In genomic region chr5:138536665-138537315, GRCh38 we compare ENCODE assay signal across 8 cellular contexts. TPM values are rescaled to one million over a fixed set of nuclear protein-coding genes. Genes with fewer than 3 reads are reported as not detected.
DNase-seq lines count a peak whose midpoint lies in the region; ATAC-seq and TF ChIP-seq lines count a peak whose summit lies in the region.

No MANE protein-coding gene starts in this region.

- H3K4me1 Mint-ChIP-seq in T-helper 1 cell treated with Interleukin-12 subunit alpha and Interleukin-12 subunit beta and Interleukin-4 antibody, amounts not matched to agents 30 μg/mL and 1 μg/mL, for 36 hours (ENCODE audit: low read depth), result peaks cover 56% of the 10 kb centered on the region
- peaks cover 26 to 67% of the 10 kb centered on the region in 2 donors for H3K4me1 Mint-ChIP-seq in stimulated activated naive B cell treated with anti-CD40 and anti-IgM and Interleukin-4, amounts not matched to agents 10 μg/mL and 1 μg/mL and 100 μg/mL, for 72 hours

- H2BK12ac ChIP-seq in neuronal stem cell (ENCODE audit: low read length), result no peak overlapping the region

- WGBS in neuronal stem cell (ENCODE audit: extremely low coverage in 2 of 2, insufficient read length in 2 of 2, insufficient replicate concordance in 1 of 2), 2 donors, result no CpG with 5 or more reads among the region's 4 CpGs

- H4K91ac ChIP-seq in neuronal stem cell (ENCODE audit: low read depth, low read length, poor library complexity), result no peak overlapping the region

- H3K9me3 Mint-ChIP-seq in T-helper 1 cell treated with Interleukin-12 subunit alpha and Interleukin-12 subunit beta and Interleukin-4 antibody, amounts not matched to agents 30 μg/mL and 1 μg/mL, for 36 hours, result no peaks in the 10 kb centered on the region
- no peaks in the 10 kb centered on the region for H3K9me3 Mint-ChIP-seq in stimulated activated naive B cell treated with anti-CD40 and anti-IgM and Interleukin-4, amounts not matched to agents 10 μg/mL and 1 μg/mL and 100 μg/mL, for 72 hours

- H2BK15ac ChIP-seq in neuronal stem cell (ENCODE audit: low read length), result no peak overlapping the region

- H4K8ac ChIP-seq in neuronal stem cell (ENCODE audit: low read depth, low read length), result no peak overlapping the region

- H3K4ac ChIP-seq in neuronal stem cell (ENCODE audit: low read length), result no peak overlapping the region

- H3K14ac ChIP-seq in neuronal stem cell (ENCODE audit: low read length), result no peak overlapping the region

- H3K4me2 ChIP-seq in neuronal stem cell (ENCODE audit: insufficient read depth, low read length, poor library complexity, severe bottlenecking), result no peak overlapping the region

- H3K27me3 Mint-ChIP-seq in T-helper 1 cell treated with Interleukin-12 subunit alpha and Interleukin-12 subunit beta and Interleukin-4 antibody, amounts not matched to agents 30 μg/mL and 1 μg/mL, for 36 hours (ENCODE audit: low read depth), result no peaks in the 10 kb centered on the region
- no peaks in the 10 kb centered on the region for H3K27me3 Mint-ChIP-seq in stimulated activated naive B cell treated with anti-CD40 and anti-IgM and Interleukin-4, amounts not matched to agents 10 μg/mL and 1 μg/mL and 100 μg/mL, for 72 hours

- no peak overlapping the region for H3K4me3 Mint-ChIP-seq in T-helper 1 cell treated with Interleukin-12 subunit alpha and Interleukin-12 subunit beta and Interleukin-4 antibody, amounts not matched to agents 30 μg/mL and 1 μg/mL, for 36 hours
- H3K4me3 Mint-ChIP-seq in stimulated activated naive B cell treated with anti-CD40 and anti-IgM and Interleukin-4, amounts not matched to agents 10 μg/mL and 1 μg/mL and 100 μg/mL, for 72 hours, result no peak overlapping the region

- no peak overlapping the region for H3K23ac ChIP-seq in neuronal stem cell (ENCODE audit: low read depth, low read length, poor library complexity)

- H2BK120ac ChIP-seq in neuronal stem cell (ENCODE audit: low read depth, low read length), result no peak overlapping the region

- no peak overlapping the region for H3K9ac ChIP-seq in neuronal stem cell (ENCODE audit: low read depth, low read length, poor library complexity)

- peak; percentile 47 for TF ChIP-seq CTCF in foreskin keratinocyte (conservative IDR thresholded peaks at IDR 0.05)

- peak; percentile 34 for DNase-seq in activated CD4-positive, alpha-beta T cell treated with anti-CD3 and anti-CD28 coated beads for 48 hours
- no peak for DNase-seq in activated CD4-positive, alpha-beta T cell treated with anti-CD3 and anti-CD28 coated beads, Interleukin-2, amount 50 U/mL, for 4 hours
- no peak for DNase-seq in foreskin keratinocyte
- no peak for DNase-seq in stimulated activated naive B cell treated with anti-CD40 and anti-IgM and Interleukin-4, amounts not matched to agents 10 μg/mL and 1 μg/mL and 100 μg/mL, for 72 hours
- no peak for DNase-seq in GF-D8 (lab: John Stamatoyannopoulos, UW)
- DNase-seq in neuronal stem cell (ENCODE audit: low spot score), result no peak

- H3K4me1 ChIP-seq in foreskin keratinocyte (peaks cover 18% of the 10 kb centered on the region), neuronal stem cell (ENCODE audit: control insufficient read depth in 2 of 2, insufficient read depth in 1 of 2, low read depth in 1 of 2, low read length in 2 of 2) (peaks cover under 1 to 7% of the 10 kb centered on the region in 2 donors)

- no peak overlapping the region for H3K18ac ChIP-seq in neuronal stem cell (ENCODE audit: low read length)

- no peak overlapping the region for H3K4me3 ChIP-seq in neuronal stem cell (ENCODE audit: low read length in 2 of 2)

- H3K79me1 ChIP-seq in neuronal stem cell (ENCODE audit: low read depth, low read length), result peaks cover under 1% of the 10 kb centered on the region

- peak overlapping the region; percentile 34 for H3K27ac Mint-ChIP-seq in T-helper 1 cell treated with Interleukin-12 subunit alpha and Interleukin-12 subunit beta and Interleukin-4 antibody, amounts not matched to agents 30 μg/mL and 1 μg/mL, for 36 hours
- no peak overlapping the region for H3K27ac Mint-ChIP-seq in stimulated activated naive B cell treated with anti-CD40 and anti-IgM and Interleukin-4, amounts not matched to agents 10 μg/mL and 1 μg/mL and 100 μg/mL, for 72 hours

- H2BK5ac ChIP-seq in neuronal stem cell (ENCODE audit: low read length), result no peak overlapping the region

- H3K27ac ChIP-seq in foreskin keratinocyte (no peak overlapping the region), neuronal stem cell (replicated peaks; ENCODE audit: low read length) (no peak overlapping the region)

- no peak overlapping the region for H2AFZ ChIP-seq in neuronal stem cell (ENCODE audit: low read length)

- peaks cover 9 to 83% of the 10 kb centered on the region in 2 donors for H3K36me3 ChIP-seq in neuronal stem cell (replicated peaks in 1 of 2; ENCODE audit: control insufficient read depth in 2 of 2, insufficient read depth in 2 of 2, low read length in 2 of 2)

- H3K27me3 ChIP-seq in foreskin keratinocyte (no peaks in the 10 kb centered on the region), neuronal stem cell (ENCODE audit: control insufficient read depth in 3 of 3, insufficient read depth in 3 of 3, low read depth in 1 of 3, low read length in 3 of 3) (no peaks in the 10 kb centered on the region)

- no peak overlapping the region for H2AK5ac ChIP-seq in neuronal stem cell (ENCODE audit: low read depth, low read length)

- H3K9me3 ChIP-seq in neuronal stem cell (replicated peaks in 1 of 2; ENCODE audit: control insufficient read depth in 2 of 2, insufficient read depth in 1 of 2, low read depth in 1 of 2, low read length in 2 of 2), result peaks cover 0 to 9% of the 10 kb centered on the region in 2 donors

- ATAC-seq in foreskin keratinocyte (peak; percentile 65), GM18502 (IDR thresholded peaks at IDR 0.05; ENCODE audit: poor library complexity, unreplicated experiment) (no peak)
- peak; percentile 50 to 51 for ATAC-seq in stimulated activated naive B cell treated with anti-CD40 and anti-IgM and Interleukin-4, amounts not matched to agents 10 μg/mL and 1 μg/mL and 100 μg/mL, for 72 hours (replicated peaks)

- H3K36me3 Mint-ChIP-seq in T-helper 1 cell treated with Interleukin-12 subunit alpha and Interleukin-12 subunit beta and Interleukin-4 antibody, amounts not matched to agents 30 μg/mL and 1 μg/mL, for 36 hours (ENCODE audit: low read depth), result peaks cover 12% of the 10 kb centered on the region
- H3K36me3 Mint-ChIP-seq in stimulated activated naive B cell treated with anti-CD40 and anti-IgM and Interleukin-4, amounts not matched to agents 10 μg/mL and 1 μg/mL and 100 μg/mL, for 72 hours, result peaks cover 24 to 56% of the 10 kb centered on the region in 2 donors

RNA-seq across cellular contexts. Expression of gene ETF1, which starts 6.2 kb away (rescaled TPM):
- total RNA-seq in foreskin keratinocyte, result 116 and 125 TPM in 2 replicates
- 57.1 and 69.2 TPM in 2 replicates for polyA plus RNA-seq in foreskin keratinocyte
- polyA plus RNA-seq in neuronal stem cell (2013, experiment 1 of 2), result 63.9 TPM
- 63.0 TPM for polyA plus RNA-seq in neuronal stem cell (2013, experiment 2 of 2)

RNA-seq across cellular contexts. Expression of gene HSPA9, which starts 38.4 kb away (rescaled TPM):
- total RNA-seq in foreskin keratinocyte, result 260 and 277 TPM in 2 replicates
- polyA plus RNA-seq in foreskin keratinocyte, result 122 and 152 TPM in 2 replicates
- 86.8 TPM for polyA plus RNA-seq in neuronal stem cell (2013, experiment 1 of 2)
- 85.4 TPM for polyA plus RNA-seq in neuronal stem cell (2013, experiment 2 of 2)
